8 cellular contexts compared by ENCODE assay signal in the genomic region with DNA sequence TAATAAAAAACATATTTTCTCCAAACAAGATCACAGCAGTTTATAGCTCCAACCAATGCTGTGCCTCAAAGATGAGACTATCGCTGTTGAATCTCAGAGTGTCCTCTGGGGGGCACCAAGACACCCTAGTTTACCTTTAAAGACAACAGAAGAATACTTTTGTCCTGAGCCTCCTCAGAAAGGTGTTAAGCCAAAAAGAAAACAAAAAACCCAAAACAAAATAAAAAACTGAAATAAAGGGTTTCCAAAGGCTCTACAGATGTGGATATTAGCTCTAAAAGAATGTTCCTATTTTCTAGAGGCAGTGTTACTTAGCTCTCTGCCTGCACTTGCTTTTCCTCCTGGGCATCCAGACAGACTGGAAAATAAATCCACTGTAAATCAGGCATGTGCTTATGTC.
A peak's percentile ranks its signal among the peaks of the same experiment; 100 is the strongest.
DNase-seq lines count a peak whose midpoint lies in the region; ATAC-seq and TF ChIP-seq lines count a peak whose summit lies in the region.

No MANE protein-coding gene starts in this region.

- peak; percentile 95 for ATAC-seq in DND-41 (ENCODE audit: insufficient read depth, low read depth)
- ATAC-seq in HG03159 (IDR thresholded peaks at IDR 0.05; ENCODE audit: unreplicated experiment), result peak; percentile 40
- ATAC-seq in activated CD8-positive, alpha-beta T cell treated with anti-CD3 and anti-CD28 coated beads, Interleukin-2, amount 10 ng/mL, durations not matched to agents 7 days and 5 days, result peak; percentile 89
- no peak for ATAC-seq in HG03108 (IDR thresholded peaks at IDR 0.05; ENCODE audit: unreplicated experiment)

- peak; percentile 66 for DNase-seq in DND-41
- peak; percentile 41 for DNase-seq in NCI-H526 treated with DMSO at 0.1 percent for 48 hours (lab: John Stamatoyannopoulos, UW)
- peak; percentile 78 for DNase-seq in activated CD8-positive, alpha-beta T cell treated with anti-CD3 and anti-CD28 coated beads, Interleukin-2, amount 10 ng/mL, durations not matched to agents 7 days and 5 days
- peak; percentile 76 for DNase-seq in endodermal cell
- DNase-seq in middle frontal gyrus (ENCODE audit: extremely low spot score, low spot score), result peak; percentile 63
- DNase-seq in stimulated activated CD8-positive, alpha-beta memory T cell treated with anti-CD3 and anti-CD28 coated beads, Interleukin-7, amount 100 ng/mL, for 24 hours (ENCODE audit: low read depth), result peak; percentile 38

- H3K27me3 Mint-ChIP-seq in activated CD8-positive, alpha-beta T cell treated with anti-CD3 and anti-CD28 coated beads, Interleukin-2, amount 10 ng/mL, durations not matched to agents 7 days and 5 days (ENCODE audit: low read depth), result no peaks in the 10 kb centered on the region
- H3K27me3 Mint-ChIP-seq in endodermal cell (ENCODE audit: insufficient read depth), result no peaks in the 10 kb centered on the region

- H3K4me3 ChIP-seq in DND-41 (ENCODE audit: low read depth in 1 of 2, low read length in 2 of 2) (no peak overlapping the region), endodermal cell (ENCODE audit: low read length) (peak overlapping the region; percentile 35)

- no peak overlapping the region for H3K4me3 Mint-ChIP-seq in activated CD8-positive, alpha-beta T cell treated with anti-CD3 and anti-CD28 coated beads, Interleukin-2, amount 10 ng/mL, durations not matched to agents 7 days and 5 days
- H3K4me3 Mint-ChIP-seq in endodermal cell, result no peak overlapping the region

- no peak overlapping the region for H3K27ac ChIP-seq in DND-41 (ENCODE audit: low read length)
- no peak overlapping the region for H3K27ac ChIP-seq in endodermal cell (ENCODE audit: low read depth, low read length)

- no peaks in the 10 kb centered on the region for H3K4me1 ChIP-seq in DND-41 (ENCODE audit: insufficient read depth, low read length)
- H3K4me1 ChIP-seq in endodermal cell (ENCODE audit: control insufficient read depth, insufficient read depth, low read length), result peaks cover 7% of the 10 kb centered on the region

- no peak overlapping the region for H3K9ac ChIP-seq in DND-41 (ENCODE audit: low read depth, low read length)
- H3K9ac ChIP-seq in endodermal cell (ENCODE audit: extremely low read depth, low read length, poor library complexity, severe bottlenecking), result no peak overlapping the region

- no peak overlapping the region for H2AFZ ChIP-seq in DND-41 (ENCODE audit: low read depth, low read length)

- H3K9me3 Mint-ChIP-seq in activated CD8-positive, alpha-beta T cell treated with anti-CD3 and anti-CD28 coated beads, Interleukin-2, amount 10 ng/mL, durations not matched to agents 7 days and 5 days (ENCODE audit: insufficient read depth), result no peaks in the 10 kb centered on the region
- no peaks in the 10 kb centered on the region for H3K9me3 Mint-ChIP-seq in endodermal cell

- peak overlapping the region; percentile 30 for H3K27ac Mint-ChIP-seq in activated CD8-positive, alpha-beta T cell treated with anti-CD3 and anti-CD28 coated beads, Interleukin-2, amount 10 ng/mL, durations not matched to agents 7 days and 5 days
- H3K27ac Mint-ChIP-seq in endodermal cell, result no peak overlapping the region

- H3K79me2 ChIP-seq in DND-41 (ENCODE audit: insufficient read depth, low read length), result no peaks in the 10 kb centered on the region

- H3K27me3 ChIP-seq in DND-41 (ENCODE audit: insufficient read depth, low read length, poor library complexity) (no peaks in the 10 kb centered on the region), endodermal cell (ENCODE audit: control insufficient read depth, insufficient read depth, low read length, poor library complexity, severe bottlenecking) (no peaks in the 10 kb centered on the region)

- CTCF ChIA-PET in activated CD8-positive, alpha-beta T cell treated with anti-CD3 and anti-CD28 coated beads, Interleukin-2, amount 10 ng/mL, durations not matched to agents 7 days and 5 days (lab: Charles Lee), result interaction anchor here (0.6 to 5.3 kb wide), 58 partner anchors 8 to 385 kb away, joined by 3 to 179 read pairs (median 4); a partner anchor contains a TSS

- POLR2A ChIA-PET in activated CD8-positive, alpha-beta T cell treated with anti-CD3 and anti-CD28 coated beads, Interleukin-2, amount 10 ng/mL, durations not matched to agents 7 days and 5 days (lab: Charles Lee), result interaction anchor here (0.6 to 2.2 kb wide), 6 partner anchors 157 to 341 kb away, joined by 3 to 11 read pairs (median 4); a partner anchor contains a TSS

- WGBS in endodermal cell (ENCODE audit: insufficient coverage in 1 of 2, insufficient read length in 1 of 2), 2 experiments, result 8 to 14% methylated on average over 1 of the region's 1 CpG

- H3K4me1 Mint-ChIP-seq in activated CD8-positive, alpha-beta T cell treated with anti-CD3 and anti-CD28 coated beads, Interleukin-2, amount 10 ng/mL, durations not matched to agents 7 days and 5 days (ENCODE audit: low read depth), result peaks cover 27% of the 10 kb centered on the region
- H3K4me1 Mint-ChIP-seq in endodermal cell, result peaks cover 12% of the 10 kb centered on the region

- no peaks in the 10 kb centered on the region for H3K9me3 ChIP-seq in DND-41 (ENCODE audit: insufficient read depth, low read length, severe bottlenecking)
- H3K9me3 ChIP-seq in endodermal cell (ENCODE audit: control insufficient read depth, low read length), result no peaks in the 10 kb centered on the region

- H4K20me1 ChIP-seq in DND-41 (ENCODE audit: insufficient read depth, low read length), result no peaks in the 10 kb centered on the region

- no peak overlapping the region for H3K4me2 ChIP-seq in DND-41 (ENCODE audit: insufficient read depth, low read length)

- peaks cover 9% of the 10 kb centered on the region; the same call in 1 of the 2 replicates for H3K36me3 ChIP-seq in DND-41 (ENCODE audit: insufficient read depth, low read length)
- no peaks in the 10 kb centered on the region for H3K36me3 ChIP-seq in endodermal cell (ENCODE audit: control insufficient read depth, insufficient read depth, low read length)

- TF ChIP-seq CTCF in DND-41 (IDR thresholded peaks at IDR 0.05; ENCODE audit: borderline replicate concordance, extremely low read depth, low read length, poor library complexity, severe bottlenecking) (peak; percentile 83), endodermal cell (conservative IDR thresholded peaks at IDR 0.05) (peak; percentile 90)

- peaks cover 42% of the 10 kb centered on the region for H3K36me3 Mint-ChIP-seq in activated CD8-positive, alpha-beta T cell treated with anti-CD3 and anti-CD28 coated beads, Interleukin-2, amount 10 ng/mL, durations not matched to agents 7 days and 5 days (ENCODE audit: low read depth)
- H3K36me3 Mint-ChIP-seq in endodermal cell (ENCODE audit: low read depth), result no peaks in the 10 kb centered on the region
